ENCODE assay signal across 21 cellular contexts in genomic region chr18:38198956-38199355, GRCh38.
A peak's percentile ranks its signal among the peaks of the same experiment; 100 is the strongest.
DNase-seq lines count a peak whose midpoint lies in the region; ATAC-seq and TF ChIP-seq lines count a peak whose summit lies in the region.
"Had no signal": no experiment of that assay in that cellular context is flagged by ENCODE, and none has a peak within 500 bp of the region (broad histone marks: within the 10 kb centered on the region; RNA-seq: fewer than 3 reads in every experiment).

No MANE protein-coding gene starts in this region.

- no peak overlapping the region for H2BK5ac ChIP-seq in H9 (ENCODE audit: insufficient read length, low read length)

- no CpG with 5 or more reads among the region's 1 CpG for WGBS in H9 (ENCODE audit: extremely low coverage, insufficient read length, low lambda C conversion rate)

- H3K27me3 ChIP-seq in H9 (ENCODE audit: insufficient read depth, low read length) (no peaks in the 10 kb centered on the region), neuron (ENCODE audit: insufficient read depth, low read length) (no peaks in the 10 kb centered on the region)
- H3K27me3 ChIP-seq: SJCRH30 had no signal

- intact Hi-C loops in left cardiac atrium (cut with DNase I), result no loop called here

- peaks cover 41% of the 10 kb centered on the region in 2 experiments for H3K4me1 Mint-ChIP-seq in H9

- H2BK15ac ChIP-seq in H9 (ENCODE audit: low read depth, low read length), result no peak overlapping the region

- H3K36me3 ChIP-seq in neuron (ENCODE audit: insufficient read depth, low read length), result no peaks in the 10 kb centered on the region
- H3K36me3 ChIP-seq: SJCRH30 had no signal

- H3K14ac ChIP-seq in H9 (ENCODE audit: insufficient read depth, low read length), result no peak overlapping the region

- no peak overlapping the region for H4K91ac ChIP-seq in H9 (ENCODE audit: insufficient read length, low read depth, low read length)

- no peak overlapping the region for H3K27ac ChIP-seq in H9 (ENCODE audit: insufficient read length, low read depth, low read length)
- H3K27ac ChIP-seq: C4-2B, SJCRH30 had no signal

- no peaks in the 10 kb centered on the region for H3K23me2 ChIP-seq in H9 (ENCODE audit: insufficient read length, low read depth, low read length, poor library complexity, severe bottlenecking)

- DNase-seq in H9, result no peak
- DNase-seq in NCI-H748 treated with DMSO at 0.1 percent for 48 hours (lab: John Stamatoyannopoulos, UW), result peak; percentile 83
- DNase-seq in epithelial cell of esophagus (ENCODE audit: low read depth), result peak; percentile 6
- DNase-seq in NCI-H226, result no peak
- no peak for DNase-seq in activated CD8-positive, alpha-beta memory T cell treated with anti-CD3 and anti-CD28 coated beads, Interleukin-2, amount 50 U/mL, for 48 hours
- DNase-seq in left cardiac atrium, result no peak
- DNase-seq: ACHN, AML-193, DND-41, HCEC 1CT, MM.1S, NCI-H1092, NCI-H1436 treated with DMSO at 0.1 percent for 48 hours, NCI-H2081, NCI-H2171 treated with DMSO at 0.1 percent for 48 hours, NCI-H446 treated with DMSO at 0.1 percent for 48 hours, NCI-H774, SJCRH30 had no signal

- H3K9ac ChIP-seq in H9 (ENCODE audit: extremely low read depth, insufficient read length, low read length), result no peak overlapping the region

- no peak overlapping the region for H2BK12ac ChIP-seq in H9 (ENCODE audit: insufficient read length, low read depth, low read length)

- no peak overlapping the region for H4K5ac ChIP-seq in H9 (ENCODE audit: insufficient read length, low read depth, low read length)

- no peak overlapping the region for H3K4me3 Mint-ChIP-seq in H9

- no peak overlapping the region for H2BK20ac ChIP-seq in H9 (ENCODE audit: low read depth, low read length, poor library complexity, severe bottlenecking)

- H3K9me3 Mint-ChIP-seq in H9, result no peaks in the 10 kb centered on the region

- H3K27ac Mint-ChIP-seq in H9, result no peak overlapping the region

- H3K23ac ChIP-seq in H9 (ENCODE audit: insufficient read length, low read depth, low read length), result no peak overlapping the region

- H4K20me1 ChIP-seq in H9 (ENCODE audit: control insufficient read depth, insufficient read depth, insufficient read length), result no peaks in the 10 kb centered on the region

- no peaks in the 10 kb centered on the region; a peak in 1 of 7 replicates for H3K36me3 Mint-ChIP-seq in H9 (ENCODE audit: insufficient read depth in 1 of 3, low read depth in 3 of 3)

- H2AK5ac ChIP-seq in H9 (ENCODE audit: insufficient read length, low read length), result no peak overlapping the region

- H3K4ac ChIP-seq in H9 (ENCODE audit: low read depth, low read length), result no peak overlapping the region

- no peak overlapping the region for H4K8ac ChIP-seq in H9 (replicated peaks; ENCODE audit: insufficient read length, low read depth, low read length)

- no peak for TF ChIP-seq CTCF in H9 (conservative IDR thresholded peaks at IDR 0.05)
- no peak for TF ChIP-seq CTCF in epithelial cell of esophagus (IDR thresholded peaks at IDR 0.05; ENCODE audit: insufficient read depth, low read depth, low read length, missing control alignments)

- no peaks in the 10 kb centered on the region for H3K79me1 ChIP-seq in H9 (ENCODE audit: insufficient read depth, low read depth, low read length, poor library complexity, severe bottlenecking)

- H3K4me1 ChIP-seq in H9 (ENCODE audit: insufficient read depth, low read length) (peaks cover 3% of the 10 kb centered on the region; the same call in 1 of the 2 replicates), neuron (ENCODE audit: insufficient read depth, low read length) (peaks cover 11% of the 10 kb centered on the region)
- H3K4me1 ChIP-seq: SJCRH30 had no signal

- H3T11ph ChIP-seq in H9 (ENCODE audit: low read length), result no peak overlapping the region

- H3K4me2 ChIP-seq in H9 (ENCODE audit: insufficient read depth, insufficient read length, low read length), result peak overlapping the region; percentile 0

- no peak overlapping the region for H3K18ac ChIP-seq in H9 (ENCODE audit: insufficient read length, low read depth, low read length)

- no peak overlapping the region for H2BK120ac ChIP-seq in H9 (ENCODE audit: low read depth, low read length, poor library complexity, severe bottlenecking)

- H3K79me2 ChIP-seq in H9 (ENCODE audit: insufficient read depth, low read length), result no peaks in the 10 kb centered on the region

- ATAC-seq in HG02885 (IDR thresholded peaks at IDR 0.05; ENCODE audit: poor library complexity, unreplicated experiment) (no peak), left cardiac atrium (no peak)

- no peaks in the 10 kb centered on the region for H3K9me3 ChIP-seq in H9 (ENCODE audit: control insufficient read depth, low read depth, low read length)
- no peaks in the 10 kb centered on the region for H3K9me3 ChIP-seq in neuron (ENCODE audit: low read length)
- H3K9me3 ChIP-seq: SJCRH30 had no signal

- H3K4me3 ChIP-seq in epithelial cell of esophagus (ENCODE audit: low read length) (no peak overlapping the region), neuron (ENCODE audit: low read length) (no peak overlapping the region)
- H3K4me3 ChIP-seq: SJCRH30 had no signal

- no peaks in the 10 kb centered on the region for H3K27me3 Mint-ChIP-seq in H9 (ENCODE audit: low read depth)

- H2AFZ ChIP-seq in H9 (ENCODE audit: low read length) (no peak overlapping the region), neuron (ENCODE audit: low read depth, low read length) (peak overlapping the region; percentile 38)

- H3K56ac ChIP-seq in H9 (ENCODE audit: insufficient read length, low read depth, low read length), result no peak overlapping the region

Comparison
In these comparisons a context has a peak if more than half of its experiments do, and no peak if none do; other contexts are left out.
1. DNase-seq: peak in NCI-H748 treated with DMSO at 0.1 percent for 48 hours (single experiment) and epithelial cell of esophagus (single experiment); none in H9 (single experiment), NCI-H226 (single experiment), activated CD8-positive, alpha-beta memory T cell treated with anti-CD3 and anti-CD28 coated beads, Interleukin-2, amount 50 U/mL, for 48 hours (single experiment) and left cardiac atrium (single experiment).